In the genomic region with DNA sequence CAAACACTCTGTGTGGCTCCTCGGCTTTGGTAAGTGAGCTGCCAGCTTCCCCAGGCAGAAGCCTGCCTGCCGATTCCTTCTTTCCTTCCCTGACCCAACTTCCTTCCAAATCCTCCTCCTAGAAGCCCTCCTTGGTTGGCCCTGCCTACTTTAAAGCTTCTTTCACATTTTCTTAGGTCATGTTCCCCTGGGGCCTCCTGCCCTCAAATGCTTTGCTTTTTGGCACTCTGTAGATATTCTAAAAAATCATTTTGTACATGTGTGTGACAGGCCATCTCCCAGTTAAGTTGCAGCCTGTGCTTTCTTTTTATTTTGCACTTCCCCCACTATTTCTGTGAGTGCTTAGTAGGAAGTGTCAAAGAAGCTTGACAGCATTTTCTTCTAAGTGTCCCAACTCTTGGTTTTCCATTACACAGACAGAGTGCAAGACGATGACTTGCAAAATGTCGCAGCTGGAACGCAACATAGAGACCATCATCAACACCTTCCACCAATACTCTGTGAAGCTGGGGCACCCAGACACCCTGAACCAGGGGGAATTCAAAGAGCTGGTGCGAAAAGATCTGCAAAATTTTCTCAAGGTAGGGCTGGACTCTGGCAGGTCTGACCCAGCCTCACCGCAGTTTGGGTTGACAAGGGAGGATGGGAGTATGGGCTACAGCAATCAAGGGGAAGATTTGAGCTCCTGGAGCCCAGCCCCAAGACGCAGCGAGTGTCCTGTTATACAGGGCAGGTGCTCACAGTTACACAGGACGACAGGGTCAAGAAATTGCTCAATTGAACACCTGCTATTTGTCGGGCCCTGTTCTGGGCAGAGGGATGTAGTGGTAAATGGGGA, we compare ENCODE assay signal across 1 cellular context.
TF ChIP-seq lines count a peak whose summit lies in the region.

Gene S100A9 (plus strand): TSS at position 2 of the 838 bp plus-strand sequence. CDS start 430 bp downstream, at position 432.

TF ChIP-seq in SK-N-SH treated with all-trans-retinoic acid at 6 μM for 48 hours, 23 proteins besides CTCF, POLR2A, EP300 and RAD21 (continued from another document):
- TF ChIP-seq TSHZ2 (CRISPR knock-in tag; IDR thresholded peaks at IDR 0.05) (no peak), GLIS3 (CRISPR knock-in tag; IDR thresholded peaks at IDR 0.05) (no peak), TOX (CRISPR knock-in tag; IDR thresholded peaks at IDR 0.05; ENCODE audit: borderline replicate concordance) (no peak), PPARA (CRISPR knock-in tag; IDR thresholded peaks at IDR 0.05; ENCODE audit: borderline replicate concordance) (no peak), TCF4 (CRISPR knock-in tag; IDR thresholded peaks at IDR 0.05; ENCODE audit: borderline replicate concordance) (no peak), POU6F1 (CRISPR knock-in tag; IDR thresholded peaks at IDR 0.05; ENCODE audit: borderline replicate concordance, low read depth) (no peak), ARNTL (CRISPR knock-in tag; IDR thresholded peaks at IDR 0.05; ENCODE audit: borderline replicate concordance, low read depth) (no peak), CREB5 (CRISPR knock-in tag; IDR thresholded peaks at IDR 0.05; ENCODE audit: low read depth) (no peak), ESRRG (CRISPR knock-in tag; IDR thresholded peaks at IDR 0.05) (no peak), SNAI2 (CRISPR knock-in tag; IDR thresholded peaks at IDR 0.05) (no peak)
